Comparison of ENCODE assay signal across 18 cellular contexts in the genomic region with DNA sequence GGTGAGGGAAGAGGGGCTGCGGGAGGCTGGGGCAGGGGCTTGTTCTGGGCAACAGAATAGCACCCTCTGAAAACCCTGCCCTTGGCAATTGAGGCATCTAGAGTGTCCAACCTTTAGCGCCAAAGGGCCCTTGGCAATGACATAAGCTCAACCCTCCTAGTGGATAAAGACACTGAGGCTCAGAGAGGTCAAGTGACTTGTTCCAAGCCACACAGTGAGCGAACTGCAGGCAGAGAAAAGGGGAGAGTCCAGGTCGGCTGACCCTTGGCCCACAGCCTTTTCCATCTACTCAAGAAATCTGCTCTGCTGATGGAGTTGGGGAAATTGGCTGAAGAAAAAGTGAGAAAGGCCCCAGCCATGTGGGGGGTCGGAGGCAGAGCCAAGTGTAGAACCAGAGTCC.
"Had no signal": no experiment of that assay in that cellular context is flagged by ENCODE, and none has a peak within 500 bp of the region (broad histone marks: within the 10 kb centered on the region; RNA-seq: fewer than 3 reads in every experiment).

No MANE protein-coding gene starts in this region.

- H3K9me3 Mint-ChIP-seq: activated T-cell treated with anti-CD3 and anti-CD28 coated beads, Interleukin-2, amount 50 U/mL, for 72 hours; immature natural killer cell; memory B cell; neural crest cell had no signal

- H3K27ac Mint-ChIP-seq: activated T-cell treated with anti-CD3 and anti-CD28 coated beads, Interleukin-2, amount 50 U/mL, for 72 hours; immature natural killer cell; memory B cell had no signal

- H3K9me3 ChIP-seq: pancreas, SJSA1, testis, upper lobe of right lung had no signal

- H3K4me3 ChIP-seq: pancreas, SJSA1, testis, upper lobe of right lung had no signal

- H3K36me3 ChIP-seq: pancreas, upper lobe of right lung had no signal

- ATAC-seq: activated T-cell treated with anti-CD3 and anti-CD28 coated beads, Interleukin-2, amount 50 U/mL, for 72 hours; pancreas; upper lobe of right lung had no signal

- H3K27ac ChIP-seq: pancreas, SJSA1, testis, upper lobe of right lung had no signal

- H3K36me3 Mint-ChIP-seq: immature natural killer cell, memory B cell had no signal

- H3K27me3 ChIP-seq: pancreas, SJSA1, testis, upper lobe of right lung had no signal

- FAIRE-seq: pancreas had no signal

- H3K4me3 Mint-ChIP-seq: memory B cell had no signal

- DNase-seq: activated CD4-positive, alpha-beta T cell treated with anti-CD3 and anti-CD28 coated beads, Interleukin-2, amount 50 U/mL, for 4 hours; activated CD4-positive, CD25-positive, alpha-beta regulatory T cell treated with anti-CD3 and anti-CD28 coated beads, Interleukin-2, amount 50 U/mL, for 72 hours; activated T-cell treated with anti-CD3 and anti-CD28 coated beads, Interleukin-2, amount 50 U/mL, for 72 hours; cortex of kidney; foreskin fibroblast; glutamatergic neuron; immature natural killer cell; left colon; pancreas; retina; stimulated activated CD4-positive, alpha-beta T cell treated with anti-CD3 and anti-CD28 coated beads, Interleukin-2, amount 100 ng/mL, for 48 hours; stimulated activated naive CD4-positive, alpha-beta T cell treated with Interleukin-2 at 50 U/mL for 16 hours; SW 1271; testis; upper lobe of right lung had no signal
